ENCODE assay signal across 18 cellular contexts in genomic region chr10:113930482-113931057, GRCh38.
DNase-seq lines count a peak whose midpoint lies in the region; ATAC-seq and TF ChIP-seq lines count a peak whose summit lies in the region.
"Had no signal": no experiment of that assay in that cellular context is flagged by ENCODE, and none has a peak within 500 bp of the region (broad histone marks: within the 10 kb centered on the region; RNA-seq: fewer than 3 reads in every experiment).

No MANE protein-coding gene starts in this region.

- peak; percentile 5 for DNase-seq in ELF-1 (ENCODE audit: low read depth, low spot score)
- peak; percentile 44 to 57 for DNase-seq in dermis microvascular lymphatic vessel endothelial cell (ENCODE audit: low read depth in 2 of 2)
- peak; percentile 42 for DNase-seq in glomerular endothelial cell (ENCODE audit: extremely low read depth, low read depth, low spot score)
- peak; percentile 58 for DNase-seq in putamen (ENCODE audit: low spot score)
- DNase-seq in foreskin keratinocyte = no peak
- DNase-seq: 8988T; Calu3; CD8-positive, alpha-beta T cell; DND-41; EL; H7; HFFc6; IMR-90 had no signal

- H3K27ac ChIP-seq in foreskin keratinocyte = no peak overlapping the region
- H3K27ac ChIP-seq: BLaER1 had no signal

- ATAC-seq in GM18867 (IDR thresholded peaks at IDR 0.05; ENCODE audit: unreplicated experiment) (no peak), HG02885 (IDR thresholded peaks at IDR 0.05; ENCODE audit: poor library complexity, unreplicated experiment) (no peak), foreskin keratinocyte (no peak)
- ATAC-seq: CD8-positive, alpha-beta T cell; GM23338; HCT116 had no signal

- TF ChIP-seq CTCF in foreskin keratinocyte (conservative IDR thresholded peaks at IDR 0.05) = no peak

- no peaks in the 10 kb centered on the region for H3K4me1 ChIP-seq in foreskin keratinocyte

- H3K27me3 ChIP-seq in foreskin keratinocyte = no peaks in the 10 kb centered on the region
- H3K27me3 ChIP-seq: BLaER1 had no signal

Comparison
In these comparisons a context has a peak if more than half of its experiments do, and no peak if none do; other contexts are left out.
1. DNase-seq: peak in ELF-1 (single experiment), dermis microvascular lymphatic vessel endothelial cell (2 of 2), glomerular endothelial cell (single experiment) and putamen (single experiment); none in foreskin keratinocyte (0 of 2).